ENCODE assay signal across 21 cellular contexts in the genomic region with DNA sequence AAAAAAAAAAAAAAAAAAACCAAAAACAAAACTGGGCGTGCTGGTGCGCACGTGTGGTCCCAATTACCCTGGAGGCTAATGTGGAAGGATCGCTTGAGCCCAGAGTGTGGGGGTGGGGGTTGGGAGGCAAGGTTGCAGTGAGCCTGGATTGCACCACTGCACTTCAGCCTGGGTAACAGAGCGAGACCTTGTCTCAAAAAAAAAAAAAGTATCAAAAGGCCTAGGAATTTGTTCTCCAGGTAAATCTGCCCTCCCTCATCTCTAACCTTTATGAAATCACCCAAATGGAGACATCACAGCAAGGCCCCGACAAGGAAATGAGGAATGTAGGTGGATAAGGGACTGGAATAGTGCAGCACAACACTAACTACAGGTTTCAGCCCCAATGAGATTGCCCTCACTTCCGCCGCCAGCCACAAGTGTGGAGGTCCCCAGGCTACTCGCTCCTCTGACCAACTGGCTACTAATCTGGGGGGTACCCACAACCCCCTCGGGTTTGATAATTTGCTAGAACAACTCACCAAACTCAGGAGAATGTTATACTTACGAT. TPM values are rescaled to one million over a fixed set of nuclear protein-coding genes. Genes with fewer than 3 reads are reported as not detected.
A peak's percentile ranks its signal among the peaks of the same experiment; 100 is the strongest.
DNase-seq lines count a peak whose midpoint lies in the region; TF ChIP-seq lines count a peak whose summit lies in the region.
"Had no signal": no experiment of that assay in that cellular context is flagged by ENCODE, and none has a peak within 500 bp of the region (broad histone marks: within the 10 kb centered on the region; RNA-seq: fewer than 3 reads in every experiment).

No MANE protein-coding gene starts in this region.

- no peak overlapping the region for H3K4me3 Mint-ChIP-seq in nephron
- H3K4me3 Mint-ChIP-seq in immature natural killer cell, result no peak overlapping the region
- no peak overlapping the region for H3K4me3 Mint-ChIP-seq in Caco-2 (ENCODE audit: unreplicated experiment)
- H3K4me3 Mint-ChIP-seq: activated CD8-positive, alpha-beta T cell treated with anti-CD3 and anti-CD28 coated beads, Interleukin-2, amount 10 ng/mL, durations not matched to agents 7 days and 5 days had no signal

- H3K27me3 Mint-ChIP-seq in nephron (ENCODE audit: low read depth) (no peaks in the 10 kb centered on the region), immature natural killer cell (ENCODE audit: low read depth in 3 of 3) (peaks cover 0 to 8% (median 6%) of the 10 kb centered on the region in 3 donors), Caco-2 (ENCODE audit: insufficient read depth, unreplicated experiment) (no peaks in the 10 kb centered on the region)

- H3K27ac Mint-ChIP-seq in nephron (peak overlapping the region; percentile 87 to 91 (median 88)), immature natural killer cell (no peak overlapping the region), Caco-2 (ENCODE audit: unreplicated experiment) (no peak overlapping the region)
- H3K27ac Mint-ChIP-seq: activated CD8-positive, alpha-beta T cell treated with anti-CD3 and anti-CD28 coated beads, Interleukin-2, amount 10 ng/mL, durations not matched to agents 7 days and 5 days had no signal

- TF ChIP-seq EP300 in Ishikawa (IDR thresholded peaks at IDR 0.05; ENCODE audit: borderline replicate concordance), result no peak

- no peak for DNase-seq in vagina (ENCODE audit: extremely low spot score in 2 of 2)
- DNase-seq in COLO829 (ENCODE audit: low spot score), result no peak
- DNase-seq in immature natural killer cell, result no peak
- DNase-seq in Caco-2, result no peak
- DNase-seq: activated CD4-positive, CD25-positive, alpha-beta regulatory T cell; activated CD8-positive, alpha-beta T cell treated with anti-CD3 and anti-CD28 coated beads, Interleukin-2, amount 10 ng/mL, durations not matched to agents 7 days and 5 days; activated T-cell treated with anti-CD3 and anti-CD28 coated beads, Interleukin-2, amount 50 U/mL, for 1 hour; AML-193; central memory CD4-positive, alpha-beta T cell; dorsolateral prefrontal cortex; gastrocnemius medialis; IMR-90; mammary epithelial cell; NCI-H1694; NCI-H748 treated with DMSO at 0.1 percent for 48 hours; right lobe of liver; stimulated activated CD4-positive, alpha-beta T cell treated with anti-CD3 and anti-CD28 coated beads, Interleukin-15, amount 100 ng/mL, for 24 hours; T-helper 9 cell had no signal

- CTCF ChIA-PET in Caco-2 (lab: Charles Lee), result interaction anchor here (1.2 kb wide), 1 partner anchor 18 kb away, joined by 3 read pairs; no protein-coding TSS in a partner anchor

- peak overlapping the region; percentile 76 for H3K9ac ChIP-seq in iPS-15b (ENCODE audit: low read depth, low read length)

- H3K27me3 ChIP-seq in iPS-15b (ENCODE audit: control insufficient read depth, insufficient read depth, low read length) (no peaks in the 10 kb centered on the region), vagina (no peaks in the 10 kb centered on the region), Caco-2 (replicated peaks; ENCODE audit: control insufficient read depth, insufficient read depth, low read length) (no peaks in the 10 kb centered on the region)
- H3K27me3 ChIP-seq: dorsolateral prefrontal cortex, gastrocnemius medialis, right lobe of liver had no signal

- TF ChIP-seq CTCF in nephron (IDR thresholded peaks at IDR 0.05; ENCODE audit: unreplicated experiment in 3 of 3), result no peak
- no peak for TF ChIP-seq CTCF in vagina (IDR thresholded peaks at IDR 0.05)
- TF ChIP-seq CTCF in Caco-2 (IDR thresholded peaks at IDR 0.05; ENCODE audit: insufficient read depth in 1 of 2, low read depth in 1 of 2, low read length in 1 of 2, severe bottlenecking in 1 of 2, unreplicated experiment in 1 of 2), result no peak

- peak overlapping the region; percentile 65 for H3K4me3 ChIP-seq in iPS-15b (ENCODE audit: low read depth, low read length)
- no peak overlapping the region for H3K4me3 ChIP-seq in vagina
- no peak overlapping the region for H3K4me3 ChIP-seq in Caco-2 (ENCODE audit: low read depth, low read length)
- H3K4me3 ChIP-seq: dorsolateral prefrontal cortex, gastrocnemius medialis, right lobe of liver had no signal

- no peak for TF ChIP-seq RAD21 in Ishikawa (IDR thresholded peaks at IDR 0.05; ENCODE audit: low read depth)

- TF ChIP-seq POLR2A in vagina (IDR thresholded peaks at IDR 0.05), result no peak

- H3K4me1 Mint-ChIP-seq in nephron (peaks cover 55% of the 10 kb centered on the region), immature natural killer cell (peaks cover 13 to 24% of the 10 kb centered on the region in 2 donors), Caco-2 (ENCODE audit: low read depth, unreplicated experiment) (peaks cover 25% of the 10 kb centered on the region)

- H3K36me3 Mint-ChIP-seq in nephron (ENCODE audit: low read depth), result peaks cover 4% of the 10 kb centered on the region
- peaks cover 0 to 8% (median 4%) of the 10 kb centered on the region in 3 donors for H3K36me3 Mint-ChIP-seq in immature natural killer cell
- H3K36me3 Mint-ChIP-seq in Caco-2 (ENCODE audit: insufficient read depth, unreplicated experiment), result peaks cover 4% of the 10 kb centered on the region

- H3K9me3 ChIP-seq in iPS-15b (ENCODE audit: control insufficient read depth, insufficient read depth, low read length) (peaks cover 14% of the 10 kb centered on the region), vagina (no peaks in the 10 kb centered on the region), Caco-2 (peaks cover 28% of the 10 kb centered on the region)
- H3K9me3 ChIP-seq: gastrocnemius medialis, right lobe of liver had no signal

- POLR2A ChIA-PET in Caco-2 (lab: Charles Lee), result interaction anchor here (0.7 kb wide), 1 partner anchor 109 kb away, joined by 14 read pairs; no protein-coding TSS in a partner anchor

- H3K36me3 ChIP-seq in iPS-15b (ENCODE audit: control insufficient read depth, insufficient read depth, low read length) (peaks cover 4% of the 10 kb centered on the region), vagina (no peaks in the 10 kb centered on the region), Caco-2 (ENCODE audit: control insufficient read depth, insufficient read depth, low read length) (no peaks in the 10 kb centered on the region)
- H3K36me3 ChIP-seq: gastrocnemius medialis, right lobe of liver had no signal

- intact Hi-C loops in vagina (cut with DNase I) (no loop called here), Caco-2 (cut with micrococcal nuclease; ENCODE audit: unreplicated experiment) (no loop called here)

- H3K9me3 Mint-ChIP-seq in nephron, result peaks cover 23% of the 10 kb centered on the region
- H3K9me3 Mint-ChIP-seq in immature natural killer cell, result peaks cover 0 to 15% (median 3%) of the 10 kb centered on the region in 6 donors
- peaks cover 36% of the 10 kb centered on the region for H3K9me3 Mint-ChIP-seq in Caco-2 (ENCODE audit: unreplicated experiment)

- BruUV-seq in Caco-2 (replicated peaks; lab: Mats Ljungman, UMichigan), result no TSS peak

- H3K4me1 ChIP-seq in iPS-15b (ENCODE audit: control insufficient read depth, insufficient read depth, low read length) (peaks cover 21% of the 10 kb centered on the region), vagina (peaks cover 13% of the 10 kb centered on the region), Caco-2 (peaks cover 34% of the 10 kb centered on the region)
- H3K4me1 ChIP-seq: gastrocnemius medialis, right lobe of liver had no signal

- peak overlapping the region; percentile 15 for H3K27ac ChIP-seq in vagina
- H3K27ac ChIP-seq: dorsolateral prefrontal cortex, gastrocnemius medialis, right lobe of liver had no signal

TF ChIP-seq in Ishikawa, 13 proteins besides CTCF, POLR2A, EP300 and RAD21:
- TF ChIP-seq CEBPB (IDR thresholded peaks at IDR 0.05) (0 out of 2 replicates have a peak, but pooled peaks have one; percentile 8), CREB1 (IDR thresholded peaks at IDR 0.05; ENCODE audit: low read depth) (no peak)

RNA-seq across cellular contexts. Expression of gene DDR1, which starts 36.8 kb away (rescaled TPM):
- 71.5 TPM for total RNA-seq in vagina
- 1 to 10 TPM in 1 of 3 donors, under 1 TPM in 1, not detected in 1; 0.41 to 1.1 TPM for polyA plus RNA-seq in immature natural killer cell
- total RNA-seq in Caco-2 (2022), result 113 and 115 TPM in 2 replicates

Comparison
In these comparisons a context has a peak if more than half of its experiments do, and no peak if none do; other contexts are left out.
1. H3K27ac Mint-ChIP-seq: peak in nephron (3 of 3); none in immature natural killer cell (0 of 6) and Caco-2 (single experiment).